9 cellular contexts compared by ENCODE assay signal in genomic region chr14:103418508-103418818, GRCh38. TPM values are rescaled to one million over a fixed set of nuclear protein-coding genes. Genes with fewer than 3 reads are reported as not detected.
DNase-seq lines count a peak whose midpoint lies in the region; ATAC-seq, FAIRE-seq and TF ChIP-seq lines count a peak whose summit lies in the region.
"Had no signal": no experiment of that assay in that cellular context is flagged by ENCODE, and none has a peak within 500 bp of the region (broad histone marks: within the 10 kb centered on the region; RNA-seq: fewer than 3 reads in every experiment).

No MANE protein-coding gene starts in this region.

- ATAC-seq in GM12878, result peak; percentile 62
- ATAC-seq in natural killer cell, result no peak
- ATAC-seq in HG03520 (IDR thresholded peaks at IDR 0.05; ENCODE audit: unreplicated experiment), result no peak
- ATAC-seq in GM21526 (IDR thresholded peaks at IDR 0.05; ENCODE audit: low FRiP score, unreplicated experiment), result no peak

- TF ChIP-seq RAD21 in GM12878 (IDR thresholded peaks at IDR 0.05; ENCODE audit: insufficient read depth, low read depth, low read length), result no peak

- no peak for FAIRE-seq in GM12878 (lab: Jason Lieb, UNC)

- RAD21 ChIA-PET in GM12878 (lab: Charles Lee; ENCODE audit: unreplicated experiment), result interaction anchor here (0.6 kb wide), 1 partner anchor 19 kb away, joined by 3 read pairs; no protein-coding TSS in a partner anchor

- intact Hi-C loops in GM12878 (cut with micrococcal nuclease; ENCODE audit: unreplicated experiment), result no loop called here
- intact Hi-C loops in natural killer cell (cut with micrococcal nuclease), result no loop called here

- POLR2A ChIA-PET in GM12878 (lab: Charles Lee), result interaction anchor here (0.6 to 1.1 kb wide), 5 partner anchors 9 to 1295 kb away, joined by 3 to 6 read pairs (median 4); no protein-coding TSS in a partner anchor

- peaks cover 15% of the 10 kb centered on the region for H3K79me2 ChIP-seq in GM12878 (ENCODE audit: control insufficient read depth, insufficient read depth, low read length)

- H3K27me3 ChIP-seq in GM12878 (replicated peaks in 1 of 2; ENCODE audit: control insufficient read depth in 2 of 2, insufficient read depth in 2 of 2, low read length in 1 of 2) (no peaks in the 10 kb centered on the region), tibial nerve (no peaks in the 10 kb centered on the region)
- H3K27me3 ChIP-seq: heart right ventricle had no signal

- SMC1A ChIA-PET in GM12878 (lab: Charles Lee; ENCODE audit: uncharacterized antibody, unreplicated experiment), result interaction anchor here (0.7 to 3.9 kb wide), 3 partner anchors 17 to 27 kb away, joined by 4 to 22 read pairs (median 4); no protein-coding TSS in a partner anchor

- H3K4me3 Mint-ChIP-seq in natural killer cell, result no peak overlapping the region

- no peak overlapping the region for H3K9ac ChIP-seq in GM12878 (ENCODE audit: control insufficient read depth, insufficient read depth, low read length)

- H3K27me3 Mint-ChIP-seq in natural killer cell (ENCODE audit: low read depth in 2 of 2), result no peaks in the 10 kb centered on the region

- peak overlapping the region; percentile 22; the same call in 1 of the 2 replicates for H3K27ac ChIP-seq in GM12878 (ENCODE audit: control insufficient read depth, insufficient read depth)
- no peak overlapping the region for H3K27ac ChIP-seq in tibial nerve

- TF ChIP-seq EP300 in GM12878 (IDR thresholded peaks at IDR 0.05; ENCODE audit: borderline replicate concordance in 1 of 2, control insufficient read depth in 1 of 2, low read depth in 2 of 2, low read length in 2 of 2) (no peak), tibial nerve (IDR thresholded peaks at IDR 0.05) (peak in 1 of 2 donors; percentile 14)

- H3K36me3 ChIP-seq in GM12878 (ENCODE audit: control insufficient read depth in 2 of 2, insufficient read depth in 2 of 2, low read length in 1 of 2), result peaks cover 0 to 6% of the 10 kb centered on the region in 2 experiments; a peak in 2 of 4 replicates
- peaks cover 0 to 12% (median 0%) of the 10 kb centered on the region in 3 donors for H3K36me3 ChIP-seq in tibial nerve

- no peaks in the 10 kb centered on the region for H3K36me3 Mint-ChIP-seq in natural killer cell

- H3K9me3 Mint-ChIP-seq in natural killer cell, result no peaks in the 10 kb centered on the region

- H3K4me3 ChIP-seq in GM12878 (peak overlapping the region; percentile 46), tibial nerve (no peak overlapping the region)
- H3K4me3 ChIP-seq: heart right ventricle had no signal

- BruUV-seq in GM12878 (replicated peaks; lab: Mats Ljungman, UMichigan), result no TSS peak

- 0% methylated on average over 3 of the region's 3 CpGs for WGBS in GM12878 (ENCODE audit: insufficient coverage, insufficient replicate concordance, low lambda C conversion rate, missing lambda C conversion rate)
- WGBS in tibial nerve, 2 donors, result 53 to 65% methylated on average over 3 of the region's 3 CpGs

- H3K4me1 Mint-ChIP-seq in natural killer cell, result peaks cover 45 to 51% of the 10 kb centered on the region in 2 donors

- no peaks in the 10 kb centered on the region for H4K20me1 ChIP-seq in GM12878 (ENCODE audit: control insufficient read depth, insufficient read depth)

- CTCF ChIA-PET in GM12878 (lab: Yijun Ruan, JAX), result interaction anchor here (1.1 to 6.3 kb wide), 5 partner anchors 9 to 28 kb away, joined by 3 to 62 read pairs (median 3); no protein-coding TSS in a partner anchor

- no peak overlapping the region for H2AFZ ChIP-seq in GM12878 (ENCODE audit: control insufficient read depth, low read depth, low read length)

- TF ChIP-seq POLR2A in GM12878 (IDR thresholded peaks at IDR 0.05; ENCODE audit: low read depth, low read length) (no peak), tibial nerve (IDR thresholded peaks at IDR 0.05) (no peak)

- H3K4me2 ChIP-seq in GM12878 (ENCODE audit: control insufficient read depth, insufficient read depth), result peak overlapping the region; percentile 51

- H3K4me1 ChIP-seq in GM12878 (ENCODE audit: control insufficient read depth, insufficient read depth, low read length), result peaks cover 16% of the 10 kb centered on the region; the same call in 1 of the 2 replicates
- H3K4me1 ChIP-seq in tibial nerve, result peaks cover 0 to 34% (median 15%) of the 10 kb centered on the region in 4 donors

- H3K27ac Mint-ChIP-seq in natural killer cell, result peak overlapping the region; percentile 48 to 59

- DNase-seq in GM04504 (ENCODE audit: low read depth) (peak; percentile 52), LHCN-M2 (ENCODE audit: low read depth) (peak; percentile 28), GM12878 (ENCODE audit: low read depth, low spot score) (no peak), natural killer cell (no peak), tibial nerve (ENCODE audit: low spot score in 2 of 2) (no peak), 8988T (no peak)
- DNase-seq: heart right ventricle had no signal

- no peaks in the 10 kb centered on the region for H3K9me3 ChIP-seq in GM12878 (replicated peaks; ENCODE audit: control insufficient read depth, insufficient read depth, low read length)
- no peaks in the 10 kb centered on the region for H3K9me3 ChIP-seq in tibial nerve
- H3K9me3 ChIP-seq: heart right ventricle had no signal

- TF ChIP-seq CTCF in GM12878 (IDR thresholded peaks at IDR 0.05 in 2 of 3, conservative IDR thresholded peaks at IDR 0.05 in 1 of 3; ENCODE audit: control insufficient read depth in 2 of 3, extremely low read depth in 1 of 3, insufficient read depth in 1 of 3, low read depth in 3 of 3, low read length in 3 of 3), result no peak
- TF ChIP-seq CTCF in natural killer cell (IDR thresholded peaks at IDR 0.05), result no peak
- TF ChIP-seq CTCF in tibial nerve (IDR thresholded peaks at IDR 0.05), result no peak

- in situ Hi-C loops in GM12878 (cut with MboI), result no loop called here

TF ChIP-seq in GM12878, 131 proteins besides CTCF, POLR2A, EP300 and RAD21:
- TF ChIP-seq ZZZ3 (IDR thresholded peaks at IDR 0.05; ENCODE audit: control insufficient read depth, insufficient read length, low read depth), result no peak
- TF ChIP-seq SMAD5 (IDR thresholded peaks at IDR 0.05; ENCODE audit: low read depth), result no peak
- no peak for TF ChIP-seq RELA (IDR thresholded peaks at IDR 0.05; ENCODE audit: borderline replicate concordance, partially characterized antibody)
- peak; percentile 34 to 76; a peak in 2 of 4 replicates for TF ChIP-seq BHLHE40 (IDR thresholded peaks at IDR 0.05; ENCODE audit: borderline replicate concordance in 1 of 2, low read depth in 2 of 2, low read length in 1 of 2)
- peak; percentile 46; the same call in 1 of the 2 replicates for TF ChIP-seq RUNX3 (IDR thresholded peaks at IDR 0.05; ENCODE audit: low read length)
- TF ChIP-seq POU2F2 (IDR thresholded peaks at IDR 0.05; ENCODE audit: borderline replicate concordance, low read depth, low read length), result peak; percentile 86; the same call in 2 of the 3 replicates
- TF ChIP-seq IKZF2 (IDR thresholded peaks at IDR 0.05), result peak; percentile 41 to 44; a peak in 2 of 4 replicates
- TF ChIP-seq RELB (IDR thresholded peaks at IDR 0.05; ENCODE audit: low read depth), result 0 out of 2 replicates have a peak, but pooled peaks have one; percentile 25
- TF ChIP-seq EGR1 (IDR thresholded peaks at IDR 0.05; ENCODE audit: borderline replicate concordance in 1 of 2, low read depth in 2 of 2, low read length in 2 of 2), result 0 out of 3 replicates have a peak, but pooled peaks of 1 of the 2 experiments have one; percentile 37
- no peak for TF ChIP-seq USF1 (IDR thresholded peaks at IDR 0.05; ENCODE audit: borderline replicate concordance, extremely low read length, insufficient read depth, low read depth, low read length)
- TF ChIP-seq ZSCAN29 (IDR thresholded peaks at IDR 0.05), result no peak
TF ChIP-seq in GM12878: peak in this region for 6.

RNA-seq across cellular contexts. Expression of gene MARK3, which starts 33.2 kb away (rescaled TPM):
- total RNA-seq in LHCN-M2 (2014; rRNA removed) (60.1 and 61.1 TPM in 2 replicates), GM12878 (2014; rRNA removed) (39.6 and 43.3 TPM in 2 replicates), GM12878 (2014; rRNA removed; fragmentation: Illumina TruSeq; extraction: Trizol) (48.0 and 48.3 TPM in 2 replicates), GM12878 (2021) (51.9 and 59.3 TPM in 2 replicates), natural killer cell (100 to 1,000 TPM; 138 to 167 (median 152) TPM), tibial nerve (100 to 1,000 TPM; 109 to 143 (median 125) TPM)
- 29.4 TPM for polyA plus RNA-seq in LHCN-M2 (2012)
- total RNA-seq in GM12878 (2013; cell fraction: nucleolus; rRNA removed), result 225 and 244 TPM in 2 replicates
- 36.8 TPM for polyA plus RNA-seq in GM12878 (2011; ENCODE audit: low read depth)
- polyA plus RNA-seq in GM12878 (2011; rRNA removed) (75.1 and 85.6 TPM in 2 replicates), GM12878 (2014; fragmentation: Illumina TruSeq; extraction: Trizol) (50.7 and 52.0 TPM in 2 replicates), GM12878 (2014; fragmentation: Nextera tagmentation; extraction: Ambion mirVana) (10 to 100 TPM; 10.7 to 19.8 TPM), GM12878 (2014; rRNA removed) (43.2 and 49.9 TPM in 2 replicates), GM12878 (2016; fragmentation: Nextera tagmentation; extraction: Ambion mirVana) (10 to 100 TPM; 28.6 to 31.0 TPM)
- 40.5 and 46.1 TPM in 2 replicates for polyA plus RNA-seq in GM12878 (2011; cell fraction: cytosol; rRNA removed)
- polyA plus RNA-seq in GM12878 (2011; cell fraction: nucleus; rRNA removed), result 90.2 and 95.2 TPM in 2 replicates
- polyA plus RNA-seq in GM12878 (2012), result 39.8 and 47.5 TPM in 2 replicates
- 73.2 and 80.4 TPM in 2 replicates for polyA minus RNA-seq in GM12878 (2011; rRNA and poly(A)+ RNA removed)
- polyA minus RNA-seq in GM12878 (2011; cell fraction: cytosol; rRNA and poly(A)+ RNA removed), result 15.8 and 21.0 TPM in 2 replicates
- polyA minus RNA-seq in GM12878 (2011; cell fraction: nucleus; rRNA and poly(A)+ RNA removed), result 63.7 and 92.2 TPM in 2 replicates

Comparison
In these comparisons a context has a peak if more than half of its experiments do, and no peak if none do; other contexts are left out.
1. DNase-seq: peak in GM04504 (single experiment) and LHCN-M2 (single experiment); none in GM12878 (single experiment), natural killer cell (single experiment), tibial nerve (0 of 2) and 8988T (single experiment).